In genomic region chr4:8428288-8429097, GRCh38 we compare ENCODE assay signal across 8 cellular contexts. TPM values are rescaled to one million over a fixed set of nuclear protein-coding genes. Genes with fewer than 3 reads are reported as not detected.
DNase-seq lines count a peak whose midpoint lies in the region; ATAC-seq and TF ChIP-seq lines count a peak whose summit lies in the region.

No MANE protein-coding gene starts in this region.

- in situ Hi-C loops in mammary epithelial cell (cut with MboI; ENCODE audit: low sequenced_read_pairs in 2 of 2), result no loop called here

- TF ChIP-seq POLR2A in spleen (IDR thresholded peaks at IDR 0.05), result peak in 2 of 3 donors; percentile 40 to 41

- H3K27ac Mint-ChIP-seq in immature natural killer cell, result peak overlapping the region; percentile 77 to 96 (median 92)

- BruUV-seq in mammary epithelial cell (replicated peaks; lab: Mats Ljungman, UMichigan), result no TSS peak

- peak overlapping the region; percentile 77 for H2AFZ ChIP-seq in mammary epithelial cell (ENCODE audit: low read depth, low read length)

- intact Hi-C loops in mammary epithelial cell (cut with micrococcal nuclease), result no loop called here
- intact Hi-C loops in spleen (cut with DNase I; ENCODE audit: low total_unique reads), result no loop called here

- no peaks in the 10 kb centered on the region for H3K36me3 ChIP-seq in WERI-Rb-1
- no peaks in the 10 kb centered on the region for H3K36me3 ChIP-seq in mammary epithelial cell (ENCODE audit: insufficient read depth, low read length)
- H3K36me3 ChIP-seq in spleen, result peaks cover 0 to 8% (median 0%) of the 10 kb centered on the region in 6 donors

- H3K4me3 ChIP-seq in WERI-Rb-1 (ENCODE audit: low read depth, low read length) (peak overlapping the region; percentile 57), mammary epithelial cell (replicated peaks in 1 of 3; ENCODE audit: insufficient read depth in 1 of 3, low read depth in 2 of 3, low read length in 3 of 3) (peak overlapping the region; percentile 60 to 74 (median 72)), spleen (peak overlapping the region; percentile 70 to 94 (median 86))

- dilution Hi-C loops in mammary epithelial cell (cut with HindIII; ENCODE audit: low sequenced_read_pairs), result no loop called here

- no peaks in the 10 kb centered on the region for H3K9me3 Mint-ChIP-seq in immature natural killer cell

- H4K20me1 ChIP-seq in mammary epithelial cell (ENCODE audit: insufficient read depth, low read length), result no peaks in the 10 kb centered on the region

- H3K4me3 Mint-ChIP-seq in immature natural killer cell, result peak overlapping the region; percentile 92 to 97 (median 95)

- H3K27me3 Mint-ChIP-seq in immature natural killer cell (ENCODE audit: low read depth in 3 of 3), result peaks cover 9 to 17% (median 13%) of the 10 kb centered on the region in 3 donors

- peaks cover 25 to 41% of the 10 kb centered on the region in 2 donors for H3K4me1 Mint-ChIP-seq in immature natural killer cell

- TF ChIP-seq CTCF in WERI-Rb-1 (IDR thresholded peaks at IDR 0.05; ENCODE audit: low read depth, low read length) (peak; percentile 61), mammary epithelial cell (conservative IDR thresholded peaks at IDR 0.05 in 1 of 2, IDR thresholded peaks at IDR 0.05 in 1 of 2; ENCODE audit: extremely low read depth in 1 of 2, insufficient read depth in 1 of 2, low read depth in 1 of 2, low read length in 2 of 2) (peak; percentile 32 to 37), spleen (IDR thresholded peaks at IDR 0.05 in 8 of 11, conservative IDR thresholded peaks at IDR 0.05 in 3 of 11) (peak in 2 of 11 experiments; percentile 13 to 39)

- H3K4me1 ChIP-seq in mammary epithelial cell (ENCODE audit: insufficient read depth, low read length) (peaks cover 14% of the 10 kb centered on the region), spleen (peaks cover 12 to 37% (median 29%) of the 10 kb centered on the region in 6 donors)

- CTCF ChIA-PET in mammary epithelial cell (lab: Charles Lee; ENCODE audit: low non-redundant PET), result interaction anchor here (0.5 kb wide), 2 partner anchors 108 to 150 kb away, joined by 4 to 17 read pairs; no protein-coding TSS in a partner anchor

- peaks cover 0 to 4% (median 0%) of the 10 kb centered on the region in 3 donors for H3K36me3 Mint-ChIP-seq in immature natural killer cell

- peak overlapping the region; percentile 52 for H3K27ac ChIP-seq in WERI-Rb-1
- H3K27ac ChIP-seq in mammary epithelial cell (ENCODE audit: insufficient read depth, low read depth, low read length), result peak overlapping the region; percentile 33
- H3K27ac ChIP-seq in spleen, result peak overlapping the region; percentile 68 to 91 (median 86)

- H3K27me3 ChIP-seq in WERI-Rb-1 (ENCODE audit: insufficient read depth, low read depth, severe bottlenecking), result no peaks in the 10 kb centered on the region
- no peaks in the 10 kb centered on the region for H3K27me3 ChIP-seq in mammary epithelial cell (ENCODE audit: insufficient read depth, low read length)
- H3K27me3 ChIP-seq in spleen (replicated peaks in 1 of 7), result no peaks in the 10 kb centered on the region

- H3K9me3 ChIP-seq in WERI-Rb-1 (ENCODE audit: severe bottlenecking) (no peaks in the 10 kb centered on the region), mammary epithelial cell (replicated peaks; ENCODE audit: insufficient read depth, low read length) (no peaks in the 10 kb centered on the region), spleen (no peaks in the 10 kb centered on the region)

- ATAC-seq in GM18873 (IDR thresholded peaks at IDR 0.05; ENCODE audit: low FRiP score, unreplicated experiment) (peak; percentile 84), HG03108 (IDR thresholded peaks at IDR 0.05; ENCODE audit: unreplicated experiment) (peak; percentile 87)

- 2% methylated on average over 25 of the region's 56 CpGs for WGBS in mammary epithelial cell (ENCODE audit: low coverage, missing lambda C conversion rate)
- 1 to 3% (median 2%) methylated on average over 42 to 56 of the region's 56 CpGs for WGBS in spleen, 5 donors

- DNase-seq in AG08395 (ENCODE audit: low spot score), result peak; percentile 98
- DNase-seq in NCI-H2196 (lab: John Stamatoyannopoulos, UW; ENCODE audit: unreplicated experiment), result peak; percentile 87
- peak; percentile 92 for DNase-seq in WERI-Rb-1
- DNase-seq in mammary epithelial cell, result peak; percentile 85
- peak; percentile 91 to 94 (median 93) for DNase-seq in immature natural killer cell
- peak; percentile 96 for DNase-seq in spleen

- peak overlapping the region; percentile 98 for H3K4me2 ChIP-seq in mammary epithelial cell (ENCODE audit: insufficient read depth, low read depth, low read length)

- no peaks in the 10 kb centered on the region for H3K79me2 ChIP-seq in mammary epithelial cell (ENCODE audit: insufficient read depth, low read length)

- peak overlapping the region; percentile 24 for H3K9ac ChIP-seq in mammary epithelial cell (ENCODE audit: insufficient read depth, low read length)

RNA-seq across cellular contexts. Expression of gene ACOX3, which starts 12.0 kb away (rescaled TPM):
- 10 to 100 TPM; 19.6 to 94.0 TPM for total RNA-seq in mammary epithelial cell
- polyA plus RNA-seq in mammary epithelial cell, result 4.4 TPM
- 43.7 TPM for polyA minus RNA-seq in mammary epithelial cell
- polyA plus RNA-seq in immature natural killer cell, result 10 to 100 TPM; 11.3 to 15.9 (median 15.8) TPM
- 10 to 100 TPM; 16.1 to 26.5 (median 21.7) TPM for total RNA-seq in spleen
- 10 to 100 TPM; 11.3 to 16.1 (median 15.0) TPM for polyA plus RNA-seq in spleen

RNA-seq across cellular contexts. Expression of gene TRMT44, which starts 12.1 kb away (rescaled TPM):
- total RNA-seq in mammary epithelial cell (10 to 100 TPM; 18.5 to 20.3 TPM), spleen (10 to 100 TPM; 18.9 to 28.3 (median 25.2) TPM)
- polyA plus RNA-seq in mammary epithelial cell (6.3 TPM), immature natural killer cell (10 to 100 TPM in 1 of 3 donors, 1 to 10 TPM in 2; 2.6 to 15.6 (median 8.9) TPM), spleen (1 to 10 TPM; 5.7 to 8.0 (median 5.9) TPM)
- polyA minus RNA-seq in mammary epithelial cell, result 1.9 TPM

Comparison
In these comparisons a context has a peak if more than half of its experiments do, and no peak if none do; other contexts are left out.
1. Peak in every context shown above with its lines: DNase-seq, ATAC-seq, H3K4me3 ChIP-seq and H3K27ac ChIP-seq.
2. H3K27ac ChIP-seq: peak in every context shown above with its lines; median percentile 86 in spleen; 52 in WERI-Rb-1; 33 in mammary epithelial cell.